Comparison of ENCODE assay signal across 10 cellular contexts in genomic region chr22:41845380-41846267, GRCh38. TPM values are rescaled to one million over a fixed set of nuclear protein-coding genes. Genes with fewer than 3 reads are reported as not detected.
A peak's percentile ranks its signal among the peaks of the same experiment; 100 is the strongest.
DNase-seq lines count a peak whose midpoint lies in the region; ATAC-seq and TF ChIP-seq lines count a peak whose summit lies in the region.
"Had no signal": no experiment of that assay in that cellular context is flagged by ENCODE, and none has a peak within 500 bp of the region (broad histone marks: within the 10 kb centered on the region; RNA-seq: fewer than 3 reads in every experiment).

No MANE protein-coding gene starts in this region.

- H3K4me3 Mint-ChIP-seq in T-helper 17 cell, result peak overlapping the region; percentile 49

- H3K36me3 Mint-ChIP-seq in T-helper 17 cell (ENCODE audit: low read depth), result peaks cover 6% of the 10 kb centered on the region

- H3K4me1 Mint-ChIP-seq in T-helper 17 cell, result peaks cover 41% of the 10 kb centered on the region

- DNase-seq in DMS53 (lab: John Stamatoyannopoulos, UW) (peak; percentile 9), DMS53 treated with DMSO at 0.1 percent for 48 hours (lab: John Stamatoyannopoulos, UW; ENCODE audit: unreplicated experiment) (no peak), T-helper 17 cell (no peak), erythroblast (lab: John Stamatoyannopoulos, UW) (peak; percentile 76 to 95), smooth muscle cell (lab: John Stamatoyannopoulos, UW; ENCODE audit: unreplicated experiment) (no peak), NCI-H1694 (lab: John Stamatoyannopoulos, UW) (no peak), iPS-NIHi7 (ENCODE audit: extremely low spot score) (no peak)
- DNase-seq: 8988T, NCI-H524 treated with DMSO at 0.1 percent for 48 hours had no signal

- no peak overlapping the region for H3K4me3 ChIP-seq in smooth muscle cell

- H4K20me1 ChIP-seq in smooth muscle cell (ENCODE audit: low read depth), result peaks cover 100% of the 10 kb centered on the region

- TF ChIP-seq POLR2A in erythroblast (IDR thresholded peaks at IDR 0.05; ENCODE audit: low read length), result no peak

- H3K27ac Mint-ChIP-seq in T-helper 17 cell, result no peak overlapping the region

- H3K36me3 ChIP-seq in smooth muscle cell (ENCODE audit: low read depth), result no peaks in the 10 kb centered on the region

- no peak overlapping the region for H2AFZ ChIP-seq in smooth muscle cell (ENCODE audit: low read depth)

- H3K79me2 ChIP-seq in smooth muscle cell (ENCODE audit: low read depth), result peaks cover 100% of the 10 kb centered on the region

- H3K9me3 ChIP-seq in T-helper 17 cell (ENCODE audit: control insufficient read depth, low read length, poor library complexity, severe bottlenecking) (no peaks in the 10 kb centered on the region), smooth muscle cell (replicated peaks; ENCODE audit: low read depth) (no peaks in the 10 kb centered on the region)

- H3F3A ChIP-seq in smooth muscle cell (ENCODE audit: low read depth), result peaks cover 15% of the 10 kb centered on the region

- no peak for ATAC-seq in T-helper 17 cell
- ATAC-seq in HG03460 (IDR thresholded peaks at IDR 0.05; ENCODE audit: unreplicated experiment), result no peak

- 35% methylated on average over 4 of the region's 4 CpGs for WGBS in smooth muscle cell (ENCODE audit: low lambda C conversion rate)

- no peak overlapping the region for H3K9ac ChIP-seq in smooth muscle cell (ENCODE audit: low read depth)

- peaks cover 28% of the 10 kb centered on the region for H3K4me1 ChIP-seq in smooth muscle cell (ENCODE audit: low read depth)

- no peaks in the 10 kb centered on the region for H3K27me3 Mint-ChIP-seq in T-helper 17 cell

- H3K4me2 ChIP-seq in smooth muscle cell, result peak overlapping the region; percentile 11

- no peaks in the 10 kb centered on the region for H3K27me3 ChIP-seq in smooth muscle cell (ENCODE audit: low read depth)

- TF ChIP-seq CTCF in smooth muscle cell (IDR thresholded peaks at IDR 0.05; ENCODE audit: borderline replicate concordance, insufficient read depth, poor library complexity, severe bottlenecking), result no peak

- H3K27ac ChIP-seq in smooth muscle cell (ENCODE audit: low read depth), result peak overlapping the region; percentile 38

RNA-seq across cellular contexts. Expression of gene SREBF2, which starts 12.7 kb away (rescaled TPM):
- total RNA-seq in T-helper 17 cell, result 100 to 1,000 TPM; 102 to 106 TPM
- total RNA-seq in smooth muscle cell, result 62.9 and 70.3 TPM in 2 replicates
- polyA plus RNA-seq in smooth muscle cell, result 68.5 and 78.2 TPM in 2 replicates

RNA-seq across cellular contexts. Expression of gene CCDC134, which starts 45.1 kb away (rescaled TPM):
- total RNA-seq in T-helper 17 cell, result 10 to 100 TPM; 13.7 to 14.2 TPM
- 6.5 and 7.4 TPM in 2 replicates for total RNA-seq in smooth muscle cell
- polyA plus RNA-seq in smooth muscle cell, result 4.6 and 8.8 TPM in 2 replicates

Comparison
In these comparisons a context has a peak if more than half of its experiments do, and no peak if none do; other contexts are left out.
1. DNase-seq: peak in DMS53 (single experiment) and erythroblast (2 of 2); none in DMS53 treated with DMSO at 0.1 percent for 48 hours (single experiment), T-helper 17 cell (0 of 3), smooth muscle cell (single experiment), NCI-H1694 (single experiment) and iPS-NIHi7 (single experiment).